ENCODE assay signal across 1 cellular context in genomic region chr14:81303258-81303935, GRCh38.
A peak's percentile ranks its signal among the peaks of the same experiment; 100 is the strongest.
TF ChIP-seq lines count a peak whose summit lies in the region.

No MANE protein-coding gene starts in this region.

TF ChIP-seq in liver, 16 proteins besides CTCF, POLR2A, EP300 and RAD21 (continued from another document):
- TF ChIP-seq FOXA2 (IDR thresholded peaks at IDR 0.05), result peak; percentile 97
- TF ChIP-seq NR2F2 (IDR thresholded peaks at IDR 0.05), result no peak
- TF ChIP-seq ZBTB33 (IDR thresholded peaks at IDR 0.05), result peak; percentile 93
- TF ChIP-seq FOXA1 (IDR thresholded peaks at IDR 0.05), result peak; percentile 92
- peak; percentile 54 for TF ChIP-seq HNF4G (IDR thresholded peaks at IDR 0.05)
